8 cellular contexts compared by ENCODE assay signal in genomic region chr1:20662110-20662475, GRCh38. TPM values are rescaled to one million over a fixed set of nuclear protein-coding genes. Genes with fewer than 3 reads are reported as not detected.
A peak's percentile ranks its signal among the peaks of the same experiment; 100 is the strongest.
DNase-seq lines count a peak whose midpoint lies in the region; ATAC-seq and TF ChIP-seq lines count a peak whose summit lies in the region.

No MANE protein-coding gene starts in this region.

- H3K36me3 ChIP-seq in adipocyte (ENCODE audit: control insufficient read depth, insufficient read depth, low read length, severe bottlenecking) (peaks cover 13% of the 10 kb centered on the region), liver (ENCODE audit: control insufficient read depth in 4 of 4, insufficient read depth in 3 of 4, low read depth in 1 of 4, low read length in 3 of 4) (peaks cover 3 to 14% (median 9%) of the 10 kb centered on the region in 4 donors), tibial nerve (peaks cover 0 to 14% (median 0%) of the 10 kb centered on the region in 3 donors)

- H3K4me1 Mint-ChIP-seq in activated T-cell treated with anti-CD3 and anti-CD28 coated beads, Interleukin-2, amount 50 U/mL, for 24 hours (ENCODE audit: low read depth): peaks cover 48% of the 10 kb centered on the region

- no peak for TF ChIP-seq CTCF in liver (IDR thresholded peaks at IDR 0.05; ENCODE audit: low read depth, low read length, missing input control)
- TF ChIP-seq CTCF in tibial nerve (IDR thresholded peaks at IDR 0.05): no peak

- H3K27me3 ChIP-seq in adipocyte (replicated peaks; ENCODE audit: control insufficient read depth, insufficient read depth, low read length) (no peaks in the 10 kb centered on the region), liver (ENCODE audit: control insufficient read depth in 4 of 4, insufficient read depth in 4 of 4, low read length in 3 of 4) (no peaks in the 10 kb centered on the region), tibial nerve (no peaks in the 10 kb centered on the region)

- H3K27me3 Mint-ChIP-seq in activated T-cell treated with anti-CD3 and anti-CD28 coated beads, Interleukin-2, amount 50 U/mL, for 24 hours: no peaks in the 10 kb centered on the region

- TF ChIP-seq POLR2A in tibial nerve (IDR thresholded peaks at IDR 0.05): no peak

- peak overlapping the region; percentile 97 for H3K4me3 Mint-ChIP-seq in activated T-cell treated with anti-CD3 and anti-CD28 coated beads, Interleukin-2, amount 50 U/mL, for 24 hours

- no peak for TF ChIP-seq EP300 in tibial nerve (IDR thresholded peaks at IDR 0.05)

- H3K9me3 Mint-ChIP-seq in activated T-cell treated with anti-CD3 and anti-CD28 coated beads, Interleukin-2, amount 50 U/mL, for 24 hours: no peaks in the 10 kb centered on the region

- no peak for TF ChIP-seq RAD21 in liver (IDR thresholded peaks at IDR 0.05)

- H3K4me3 ChIP-seq in adipocyte (ENCODE audit: low read length): peak overlapping the region; percentile 92
- peak overlapping the region; percentile 62 to 84 (median 80) for H3K4me3 ChIP-seq in liver (ENCODE audit: low read depth in 1 of 3, low read length in 3 of 3)
- peak overlapping the region; percentile 55 to 91 (median 86) for H3K4me3 ChIP-seq in tibial nerve

- H3K27ac Mint-ChIP-seq in activated T-cell treated with anti-CD3 and anti-CD28 coated beads, Interleukin-2, amount 50 U/mL, for 24 hours: peak overlapping the region; percentile 95

- no peak for DNase-seq in activated T-cell treated with anti-CD3 and anti-CD28 coated beads, Interleukin-2, amount 50 U/mL, for 24 hours
- no peak for DNase-seq in activated T-cell treated with anti-CD3 and anti-CD28 coated beads for 4 hours
- DNase-seq in adipocyte (ENCODE audit: low read depth): no peak
- DNase-seq in tibial nerve (ENCODE audit: low spot score in 2 of 2): no peak
- DNase-seq in GOT3 (lab: John Stamatoyannopoulos, UW): no peak
- DNase-seq in NCI-H526 treated with DMSO at 0.1 percent for 48 hours (lab: John Stamatoyannopoulos, UW): no peak

- H3K9me3 ChIP-seq in adipocyte (ENCODE audit: control insufficient read depth, low read length): no peaks in the 10 kb centered on the region
- no peaks in the 10 kb centered on the region for H3K9me3 ChIP-seq in liver (ENCODE audit: control insufficient read depth in 4 of 4, low read length in 3 of 4)
- no peaks in the 10 kb centered on the region for H3K9me3 ChIP-seq in tibial nerve

- peak overlapping the region; percentile 93 for H3K9ac ChIP-seq in adipocyte (ENCODE audit: low read length)
- H3K9ac ChIP-seq in liver (ENCODE audit: low read depth in 1 of 2, low read length in 2 of 2): peak overlapping the region in 1 of 2 donors; percentile 13

- WGBS in liver: 63% methylated on average over 7 of the region's 7 CpGs
- WGBS in tibial nerve, 2 donors: 62% methylated on average over 6 to 7 of the region's 7 CpGs

- peak overlapping the region; percentile 51 to 68 for H3K27ac ChIP-seq in liver (ENCODE audit: low read depth in 1 of 2, low read length in 2 of 2)
- H3K27ac ChIP-seq in tibial nerve: peak overlapping the region in 3 of 4 donors; percentile 80 to 89 (median 89)

- H3K36me3 Mint-ChIP-seq in activated T-cell treated with anti-CD3 and anti-CD28 coated beads, Interleukin-2, amount 50 U/mL, for 24 hours (ENCODE audit: low read depth): peaks cover 47% of the 10 kb centered on the region

- ATAC-seq in HG03135 (IDR thresholded peaks at IDR 0.05; ENCODE audit: unreplicated experiment): no peak

- peaks cover 21% of the 10 kb centered on the region for H3K4me1 ChIP-seq in adipocyte (ENCODE audit: control insufficient read depth, insufficient read depth, low read length)
- H3K4me1 ChIP-seq in liver (ENCODE audit: control insufficient read depth in 4 of 4, insufficient read depth in 4 of 4, low read length in 3 of 4): peaks cover 0 to 26% (median 20%) of the 10 kb centered on the region in 4 donors
- H3K4me1 ChIP-seq in tibial nerve: peaks cover 0 to 35% (median 12%) of the 10 kb centered on the region in 4 donors

TF ChIP-seq in liver, 16 proteins besides CTCF, POLR2A, EP300 and RAD21:
- no peak for TF ChIP-seq RXRA (IDR thresholded peaks at IDR 0.05)
- TF ChIP-seq GABPA (IDR thresholded peaks at IDR 0.05 in 1 of 2, conservative IDR thresholded peaks at IDR 0.05 in 1 of 2): no peak

RNA-seq across cellular contexts. Expression of gene DDOST, which starts 0.9 kb away (rescaled TPM):
- 100 to 1,000 TPM; 152 to 176 TPM for total RNA-seq in liver
- polyA plus RNA-seq in liver: 100 to 1,000 TPM in 1 of 2 donors, 10 to 100 TPM in 1; 70.2 to 193 TPM
- 100 to 1,000 TPM in 2 of 4 donors, 10 to 100 TPM in 2; 79.7 to 115 (median 99.6) TPM for total RNA-seq in tibial nerve

RNA-seq across cellular contexts. Expression of gene PINK1, which starts 28.8 kb away (rescaled TPM):
- total RNA-seq in liver (10 to 100 TPM; 55.9 to 68.5 TPM), tibial nerve (100 to 1,000 TPM in 3 of 4 donors, 10 to 100 TPM in 1; 93.9 to 134 (median 124) TPM)
- 100 to 1,000 TPM in 1 of 2 donors, 10 to 100 TPM in 1; 52.7 to 118 TPM for polyA plus RNA-seq in liver

RNA-seq across cellular contexts. Expression of gene KIF17, which starts 55.7 kb away (rescaled TPM):
- 1 to 10 TPM; 1.7 to 2.7 TPM for total RNA-seq in liver
- 1 to 10 TPM; 1.0 to 2.4 TPM for polyA plus RNA-seq in liver
- 1 to 10 TPM in 3 of 4 donors, under 1 TPM in 1; 0.59 to 4.2 (median 3.3) TPM for total RNA-seq in tibial nerve
